In genomic region chr3:141649871-141650270, GRCh38 we compare ENCODE assay signal across 4 cellular contexts.
"Had no signal": no experiment of that assay in that cellular context is flagged by ENCODE, and none has a peak within 500 bp of the region (broad histone marks: within the 10 kb centered on the region; RNA-seq: fewer than 3 reads in every experiment).

No MANE protein-coding gene starts in this region.

- H2AFZ ChIP-seq: GM23338 had no signal

- DNase-seq: H9, HCEC 1CT, IMR-90 had no signal

- H3K27ac Mint-ChIP-seq: GM23338, H9 had no signal

- H3K9me3 Mint-ChIP-seq: H9 had no signal

- H3K4me2 ChIP-seq: GM23338 had no signal

- H3K4me3 ChIP-seq: GM23338 had no signal

- H3K4me3 Mint-ChIP-seq: GM23338, H9 had no signal
